In genomic region chr1:47576758-47577115, GRCh38 we compare ENCODE assay signal across 15 cellular contexts.
DNase-seq lines count a peak whose midpoint lies in the region; TF ChIP-seq lines count a peak whose summit lies in the region.
"Had no signal": no experiment of that assay in that cellular context is flagged by ENCODE, and none has a peak within 500 bp of the region (broad histone marks: within the 10 kb centered on the region; RNA-seq: fewer than 3 reads in every experiment).

No MANE protein-coding gene starts in this region.

- H2AFZ ChIP-seq in mammary epithelial cell (ENCODE audit: low read depth, low read length) (no peak overlapping the region), smooth muscle cell (ENCODE audit: low read depth) (no peak overlapping the region), GM23248 (no peak overlapping the region)

- H3K4me1 Mint-ChIP-seq in MCF 10A (ENCODE audit: insufficient read depth, unreplicated experiment), result peaks cover 10% of the 10 kb centered on the region
- no peaks in the 10 kb centered on the region for H3K4me1 Mint-ChIP-seq in activated CD4-positive, alpha-beta memory T cell treated with anti-CD3 and anti-CD28 coated beads for 36 hours (ENCODE audit: low read depth)
- H3K4me1 Mint-ChIP-seq: CD14-positive monocyte had no signal

- no peaks in the 10 kb centered on the region for H3K9me2 ChIP-seq in GM23248 (ENCODE audit: insufficient read depth)

- no peaks in the 10 kb centered on the region for H3K9me3 ChIP-seq in mammary epithelial cell (replicated peaks; ENCODE audit: insufficient read depth, low read length)
- no peaks in the 10 kb centered on the region for H3K9me3 ChIP-seq in smooth muscle cell (replicated peaks; ENCODE audit: low read depth)
- no peaks in the 10 kb centered on the region for H3K9me3 ChIP-seq in GM23248 (ENCODE audit: low read depth)

- H3K4me3 ChIP-seq in mammary epithelial cell (replicated peaks in 1 of 3; ENCODE audit: insufficient read depth in 1 of 3, low read depth in 2 of 3, low read length in 3 of 3), result no peak overlapping the region
- no peak overlapping the region for H3K4me3 ChIP-seq in smooth muscle cell
- no peak overlapping the region for H3K4me3 ChIP-seq in GM23248

- intact Hi-C loops in mammary epithelial cell (cut with micrococcal nuclease), result no loop called here
- intact Hi-C loops in MCF 10A (cut with micrococcal nuclease), result no loop called here
- intact Hi-C loops in activated CD4-positive, alpha-beta memory T cell treated with anti-CD3 and anti-CD28 coated beads for 36 hours (cut with micrococcal nuclease), result no loop called here

- no peak overlapping the region for H3K27ac ChIP-seq in mammary epithelial cell (ENCODE audit: insufficient read depth, low read depth, low read length)
- H3K27ac ChIP-seq in smooth muscle cell (ENCODE audit: low read depth), result no peak overlapping the region
- no peak overlapping the region for H3K27ac ChIP-seq in GM23248
- H3K27ac ChIP-seq: 22Rv1 had no signal

- DNase-seq in mammary epithelial cell, result no peak
- no peak for DNase-seq in MCF 10A (ENCODE audit: unreplicated experiment)
- DNase-seq in foreskin melanocyte, result peak; percentile 45
- DNase-seq in midbrain (lab: John Stamatoyannopoulos, UW), result peak; percentile 9
- DNase-seq in smooth muscle cell (lab: John Stamatoyannopoulos, UW; ENCODE audit: unreplicated experiment), result no peak
- no peak for DNase-seq in activated CD4-positive, alpha-beta memory T cell treated with anti-CD3 and anti-CD28 coated beads for 36 hours
- no peak for DNase-seq in islet precursor cell
- DNase-seq in GM23248, result no peak
- DNase-seq: CD8-positive, alpha-beta T cell; COR-L47; DMS153; DMS79 treated with DMSO at 0.1 percent for 48 hours; GDM1 had no signal

- H3F3A ChIP-seq in smooth muscle cell (ENCODE audit: low read depth) (no peaks in the 10 kb centered on the region), GM23248 (ENCODE audit: insufficient read depth) (no peaks in the 10 kb centered on the region)

- no peak overlapping the region for H3K27ac Mint-ChIP-seq in MCF 10A (ENCODE audit: low read depth, unreplicated experiment)
- no peak overlapping the region for H3K27ac Mint-ChIP-seq in activated CD4-positive, alpha-beta memory T cell treated with anti-CD3 and anti-CD28 coated beads for 36 hours
- H3K27ac Mint-ChIP-seq: CD14-positive monocyte; CD8-positive, alpha-beta T cell had no signal

- 41% methylated on average over 2 of the region's 2 CpGs for WGBS in mammary epithelial cell (ENCODE audit: low coverage, missing lambda C conversion rate)
- 62% methylated on average over 2 of the region's 2 CpGs for WGBS in smooth muscle cell (ENCODE audit: low lambda C conversion rate)
- 39 to 47% methylated on average over 2 of the region's 2 CpGs for WGBS in GM23248 (ENCODE audit: low coverage in 1 of 2, low lambda C conversion rate in 2 of 2, missing lambda C conversion rate in 2 of 2), 2 experiments

- no peaks in the 10 kb centered on the region for H3K79me2 ChIP-seq in mammary epithelial cell (ENCODE audit: insufficient read depth, low read length)
- H3K79me2 ChIP-seq in smooth muscle cell (ENCODE audit: low read depth), result no peaks in the 10 kb centered on the region
- no peaks in the 10 kb centered on the region for H3K79me2 ChIP-seq in GM23248 (ENCODE audit: insufficient read depth)

- POLR2A ChIA-PET in MCF 10A (lab: Yijun Ruan, JAX), result interaction anchor here (0.7 kb wide), 1 partner anchor 12 kb away, joined by 3 read pairs; no protein-coding TSS in a partner anchor
- POLR2A ChIA-PET in activated CD4-positive, alpha-beta memory T cell treated with anti-CD3 and anti-CD28 coated beads for 36 hours (lab: Charles Lee), result no interaction called here

- CTCF ChIA-PET in mammary epithelial cell (lab: Charles Lee; ENCODE audit: low non-redundant PET), result no interaction called here
- CTCF ChIA-PET in MCF 10A (lab: Yijun Ruan, JAX), result interaction anchor here (0.6 to 1.4 kb wide), 2 partner anchors 15 to 133 kb away, joined by 3 read pairs; no protein-coding TSS in a partner anchor
- CTCF ChIA-PET in activated CD4-positive, alpha-beta memory T cell treated with anti-CD3 and anti-CD28 coated beads for 36 hours (lab: Charles Lee), result no interaction called here

- H3K27me3 ChIP-seq in mammary epithelial cell (ENCODE audit: insufficient read depth, low read length) (no peaks in the 10 kb centered on the region), smooth muscle cell (ENCODE audit: low read depth) (peaks cover 5% of the 10 kb centered on the region), GM23248 (replicated peaks; ENCODE audit: insufficient read depth) (peaks cover 38% of the 10 kb centered on the region; the same call in 1 of the 2 replicates)

- H3K27me3 Mint-ChIP-seq in MCF 10A (ENCODE audit: insufficient read depth, unreplicated experiment), result no peaks in the 10 kb centered on the region
- peaks cover 19% of the 10 kb centered on the region for H3K27me3 Mint-ChIP-seq in activated CD4-positive, alpha-beta memory T cell treated with anti-CD3 and anti-CD28 coated beads for 36 hours

- TF ChIP-seq CTCF in mammary epithelial cell (conservative IDR thresholded peaks at IDR 0.05 in 1 of 2, IDR thresholded peaks at IDR 0.05 in 1 of 2; ENCODE audit: extremely low read depth in 1 of 2, insufficient read depth in 1 of 2, low read depth in 1 of 2, low read length in 2 of 2), result no peak
- TF ChIP-seq CTCF in MCF 10A (IDR thresholded peaks at IDR 0.05; ENCODE audit: unreplicated experiment), result no peak
- no peak for TF ChIP-seq CTCF in smooth muscle cell (IDR thresholded peaks at IDR 0.05; ENCODE audit: borderline replicate concordance, insufficient read depth, poor library complexity, severe bottlenecking)

- dilution Hi-C loops in mammary epithelial cell (cut with HindIII; ENCODE audit: low sequenced_read_pairs), result no loop called here

- BruUV-seq in mammary epithelial cell (replicated peaks; lab: Mats Ljungman, UMichigan) (no TSS peak), MCF 10A (replicated peaks; lab: Mats Ljungman, UMichigan) (no TSS peak)

- H4K20me1 ChIP-seq in mammary epithelial cell (ENCODE audit: insufficient read depth, low read length) (no peaks in the 10 kb centered on the region), smooth muscle cell (ENCODE audit: low read depth) (no peaks in the 10 kb centered on the region), GM23248 (ENCODE audit: insufficient read depth) (no peaks in the 10 kb centered on the region)

- no peak overlapping the region for H3K4me3 Mint-ChIP-seq in MCF 10A (ENCODE audit: unreplicated experiment)
- H3K4me3 Mint-ChIP-seq in activated CD4-positive, alpha-beta memory T cell treated with anti-CD3 and anti-CD28 coated beads for 36 hours, result no peak overlapping the region
- H3K4me3 Mint-ChIP-seq: CD14-positive monocyte; CD8-positive, alpha-beta T cell had no signal

- H3K36me3 ChIP-seq in mammary epithelial cell (ENCODE audit: insufficient read depth, low read length) (no peaks in the 10 kb centered on the region), smooth muscle cell (ENCODE audit: low read depth) (no peaks in the 10 kb centered on the region), GM23248 (ENCODE audit: low read depth) (no peaks in the 10 kb centered on the region)

- H3K36me3 Mint-ChIP-seq in MCF 10A (ENCODE audit: insufficient read depth, unreplicated experiment), result no peaks in the 10 kb centered on the region
- no peaks in the 10 kb centered on the region for H3K36me3 Mint-ChIP-seq in activated CD4-positive, alpha-beta memory T cell treated with anti-CD3 and anti-CD28 coated beads for 36 hours
- H3K36me3 Mint-ChIP-seq: CD14-positive monocyte; CD8-positive, alpha-beta T cell had no signal

- peaks cover 25% of the 10 kb centered on the region for H3K4me1 ChIP-seq in mammary epithelial cell (ENCODE audit: insufficient read depth, low read length)
- H3K4me1 ChIP-seq in smooth muscle cell (ENCODE audit: low read depth), result peaks cover 4% of the 10 kb centered on the region
- H3K4me1 ChIP-seq in GM23248 (ENCODE audit: insufficient read depth), result no peaks in the 10 kb centered on the region

- peak overlapping the region; percentile 21 for H3K4me2 ChIP-seq in mammary epithelial cell (ENCODE audit: insufficient read depth, low read depth, low read length)
- H3K4me2 ChIP-seq in smooth muscle cell, result peak overlapping the region; percentile 27
- no peak overlapping the region for H3K4me2 ChIP-seq in GM23248 (ENCODE audit: unreplicated experiment)

- in situ Hi-C loops in mammary epithelial cell (cut with MboI; ENCODE audit: low sequenced_read_pairs in 2 of 2) (no loop called here), GM23248 (cut with MboI) (no loop called here)

- H3K9ac ChIP-seq in mammary epithelial cell (ENCODE audit: insufficient read depth, low read length), result no peak overlapping the region
- H3K9ac ChIP-seq in smooth muscle cell (ENCODE audit: low read depth), result no peak overlapping the region
- no peak overlapping the region for H3K9ac ChIP-seq in GM23248

- no peaks in the 10 kb centered on the region for H3K9me3 Mint-ChIP-seq in MCF 10A (ENCODE audit: unreplicated experiment)
- no peaks in the 10 kb centered on the region for H3K9me3 Mint-ChIP-seq in activated CD4-positive, alpha-beta memory T cell treated with anti-CD3 and anti-CD28 coated beads for 36 hours
- H3K9me3 Mint-ChIP-seq: CD14-positive monocyte; CD8-positive, alpha-beta T cell had no signal

Comparison
In these comparisons a context has a peak if more than half of its experiments do, and no peak if none do; other contexts are left out.
1. DNase-seq: peak in foreskin melanocyte (single experiment) and midbrain (single experiment); none in mammary epithelial cell (single experiment), MCF 10A (single experiment), smooth muscle cell (single experiment), activated CD4-positive, alpha-beta memory T cell treated with anti-CD3 and anti-CD28 coated beads for 36 hours (single experiment), islet precursor cell (single experiment) and GM23248 (single experiment).